In genomic region chr2:28174211-28174610, GRCh38 we compare ENCODE assay signal across 27 cellular contexts.
"Had no signal": no experiment of that assay in that cellular context is flagged by ENCODE, and none has a peak within 500 bp of the region (broad histone marks: within the 10 kb centered on the region; RNA-seq: fewer than 3 reads in every experiment).

No MANE protein-coding gene starts in this region.

- H3K4me1 ChIP-seq: parathyroid adenoma, psoas muscle, right lobe of liver, sigmoid colon, stomach, thyroid gland, tibial nerve, upper lobe of left lung, vagina had no signal

- H3K4me1 Mint-ChIP-seq: naive thymus-derived CD8-positive, alpha-beta T cell; neural crest cell; stimulated activated naive B cell treated with anti-CD40 and anti-IgM and Interleukin-4, amounts not matched to agents 10 μg/mL and 1 μg/mL and 100 μg/mL, for 72 hours had no signal

- H3K36me3 ChIP-seq: ovary, right lobe of liver, sigmoid colon, thoracic aorta, thyroid gland, tibial nerve, upper lobe of left lung, vagina had no signal

- H3K9me3 ChIP-seq: ovary, sigmoid colon, thyroid gland, vagina had no signal

- H3K27me3 ChIP-seq: ovary, right lobe of liver, sigmoid colon, stomach, thyroid gland, tibial nerve, upper lobe of left lung, vagina had no signal

- H3K9ac ChIP-seq: parathyroid adenoma had no signal

- H3K4me3 ChIP-seq: ovary, psoas muscle, right lobe of liver, sigmoid colon, stomach, thoracic aorta, thyroid gland, tibial nerve, upper lobe of left lung, vagina had no signal

- H3K4me3 Mint-ChIP-seq: naive thymus-derived CD8-positive, alpha-beta T cell; natural killer cell treated with Interleukin-12 subunit alpha and Interleukin-12 subunit beta and Interleukin-15 and Interleukin-18, amount 100 ng/mL, for 72 hours; nephron progenitor cell; neural crest cell; stimulated activated effector memory CD8-positive, alpha-beta T cell treated with anti-CD3 and anti-CD28 coated beads, Interleukin-12 subunit alpha, Interleukin-12 subunit beta, amount 100 ng/mL, for 72 hours; stimulated activated naive B cell treated with anti-CD40 and anti-IgM and Interleukin-4, amounts not matched to agents 10 μg/mL and 1 μg/mL and 100 μg/mL, for 72 hours; stimulated activated naive CD8-positive, alpha-beta T cell treated with anti-CD3 and anti-CD28 coated beads, Interleukin-15, Interleukin-2, amounts not matched to agents 100 ng/mL and 50 ng/mL, for 24 hours had no signal

- H3K27ac ChIP-seq: ovary, parathyroid adenoma, psoas muscle, right lobe of liver, sigmoid colon, stomach, thoracic aorta, thyroid gland, tibial nerve, upper lobe of left lung, vagina had no signal

- H2AFZ ChIP-seq: parathyroid adenoma had no signal

- H3K27ac Mint-ChIP-seq: naive thymus-derived CD8-positive, alpha-beta T cell; natural killer cell treated with Interleukin-12 subunit alpha and Interleukin-12 subunit beta and Interleukin-15 and Interleukin-18, amount 100 ng/mL, for 72 hours; nephron progenitor cell; stimulated activated effector memory CD8-positive, alpha-beta T cell treated with anti-CD3 and anti-CD28 coated beads, Interleukin-12 subunit alpha, Interleukin-12 subunit beta, amount 100 ng/mL, for 72 hours; stimulated activated naive B cell treated with anti-CD40 and anti-IgM and Interleukin-4, amounts not matched to agents 10 μg/mL and 1 μg/mL and 100 μg/mL, for 72 hours; stimulated activated naive CD8-positive, alpha-beta T cell treated with anti-CD3 and anti-CD28 coated beads, Interleukin-15, Interleukin-2, amounts not matched to agents 100 ng/mL and 50 ng/mL, for 24 hours had no signal

- DNase-seq: naive thymus-derived CD8-positive, alpha-beta T cell; nephron progenitor cell; occipital lobe; ovary; posterior cingulate gyrus; psoas muscle; right cardiac atrium; right lobe of liver; sigmoid colon; stimulated activated CD4-positive, alpha-beta T cell treated with anti-CD3 and anti-CD28 coated beads, Interleukin-15, amount 100 ng/mL, for 24 hours; stimulated activated CD4-positive, alpha-beta T cell treated with anti-CD3 and anti-CD28 coated beads, Interleukin-2, amount 100 ng/mL, for 24 hours; stimulated activated CD4-positive, alpha-beta T cell treated with anti-CD3 and anti-CD28 coated beads, Interleukin-2, amount 100 ng/mL, for 48 hours; stimulated activated CD4-positive, alpha-beta T cell treated with anti-CD3 and anti-CD28 coated beads, Interleukin-4, amount 100 ng/mL, for 24 hours; stimulated activated naive B cell treated with anti-CD40 and anti-IgM and Interleukin-4, amounts not matched to agents 10 μg/mL and 1 μg/mL and 100 μg/mL, for 72 hours; stimulated activated naive CD4-positive, alpha-beta T cell treated with Interleukin-2 at 50 U/mL for 16 hours; stomach; thyroid gland; upper lobe of left lung had no signal

- H3K27me3 Mint-ChIP-seq: naive thymus-derived CD8-positive, alpha-beta T cell; natural killer cell treated with Interleukin-12 subunit alpha and Interleukin-12 subunit beta and Interleukin-15 and Interleukin-18, amount 100 ng/mL, for 72 hours; progenitor cell of endocrine pancreas; stimulated activated naive B cell treated with anti-CD40 and anti-IgM and Interleukin-4, amounts not matched to agents 10 μg/mL and 1 μg/mL and 100 μg/mL, for 72 hours; stimulated activated naive CD8-positive, alpha-beta T cell treated with anti-CD3 and anti-CD28 coated beads, Interleukin-15, Interleukin-2, amounts not matched to agents 100 ng/mL and 50 ng/mL, for 24 hours had no signal

- ATAC-seq: naive thymus-derived CD8-positive, alpha-beta T cell; right cardiac atrium; stimulated activated effector memory CD8-positive, alpha-beta T cell treated with anti-CD3 and anti-CD28 coated beads, Interleukin-12 subunit alpha, Interleukin-12 subunit beta, amount 100 ng/mL, for 72 hours; stimulated activated naive B cell treated with anti-CD40 and anti-IgM and Interleukin-4, amounts not matched to agents 10 μg/mL and 1 μg/mL and 100 μg/mL, for 72 hours had no signal
